In the genomic region with DNA sequence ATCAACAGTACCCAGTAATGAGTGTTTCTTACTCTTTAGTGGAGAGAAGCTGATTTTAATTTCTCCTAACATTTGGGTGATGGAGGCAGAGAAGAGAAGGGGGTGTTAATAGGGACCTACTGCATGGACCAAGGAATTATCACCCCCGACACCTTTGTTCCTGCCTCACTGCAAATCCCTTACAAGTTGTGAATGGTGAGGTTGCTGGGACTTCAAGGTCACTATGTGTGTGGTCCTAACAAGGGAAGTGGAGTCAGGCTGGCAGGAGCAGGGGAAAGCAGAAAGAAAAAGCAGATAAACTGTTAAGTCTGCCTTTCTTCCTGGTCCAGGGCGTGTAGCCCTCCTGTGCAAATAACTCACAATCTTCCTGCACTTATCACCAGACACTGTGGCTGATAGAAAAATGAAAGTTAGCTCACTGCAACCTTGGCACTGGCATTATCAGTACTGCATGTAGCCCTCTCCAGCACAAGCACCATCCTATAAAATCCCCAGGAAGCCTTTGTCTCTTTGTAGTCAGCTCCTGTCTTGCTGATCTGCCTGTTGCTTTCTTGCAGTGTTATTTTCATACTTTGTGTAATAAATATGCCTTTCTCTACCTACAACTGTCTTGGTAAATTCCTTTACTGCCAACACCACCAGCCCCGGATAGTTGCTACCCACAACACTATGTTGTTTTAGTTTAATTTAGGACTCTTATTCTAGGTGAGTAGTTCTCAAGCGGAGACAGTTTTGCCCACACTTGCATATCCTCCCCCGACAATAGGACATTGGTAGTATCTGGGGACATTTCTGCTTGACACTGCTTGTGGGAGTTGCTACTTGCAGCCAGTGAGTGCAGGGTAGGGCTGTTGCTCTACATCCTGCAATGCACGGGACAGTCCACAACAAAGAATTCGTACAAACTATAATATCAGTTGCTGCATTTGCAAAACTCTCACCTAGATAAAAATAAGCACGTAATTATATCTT, we compare ENCODE assay signal across 1 cellular context.
TF ChIP-seq lines count a peak whose summit lies in the region.

No MANE protein-coding gene starts in this region.

TF ChIP-seq in IMR-90, 13 proteins besides CTCF, POLR2A, EP300 and RAD21 (continued from another document):
- TF ChIP-seq, protein P1, sequence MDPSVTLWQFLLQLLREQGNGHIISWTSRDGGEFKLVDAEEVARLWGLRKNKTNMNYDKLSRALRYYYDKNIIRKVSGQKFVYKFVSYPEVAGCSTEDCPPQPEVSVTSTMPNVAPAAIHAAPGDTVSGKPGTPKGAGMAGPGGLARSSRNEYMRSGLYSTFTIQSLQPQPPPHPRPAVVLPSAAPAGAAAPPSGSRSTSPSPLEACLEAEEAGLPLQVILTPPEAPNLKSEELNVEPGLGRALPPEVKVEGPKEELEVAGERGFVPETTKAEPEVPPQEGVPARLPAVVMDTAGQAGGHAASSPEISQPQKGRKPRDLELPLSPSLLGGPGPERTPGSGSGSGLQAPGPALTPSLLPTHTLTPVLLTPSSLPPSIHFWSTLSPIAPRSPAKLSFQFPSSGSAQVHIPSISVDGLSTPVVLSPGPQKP (IDR thresholded peaks at IDR 0.05; ENCODE audit: borderline replicate concordance, low read depth, low read length), result no peak
- no peak for TF ChIP-seq SMC3 (IDR thresholded peaks at IDR 0.05; ENCODE audit: low read depth, low read length)
TF ChIP-seq in IMR-90: peak in this region for 0.
